8 cellular contexts compared by ENCODE assay signal in genomic region chr1:36369061-36369470, GRCh38. TPM values are rescaled to one million over a fixed set of nuclear protein-coding genes. Genes with fewer than 3 reads are reported as not detected.
A peak's percentile ranks its signal among the peaks of the same experiment; 100 is the strongest.
DNase-seq lines count a peak whose midpoint lies in the region; ATAC-seq and TF ChIP-seq lines count a peak whose summit lies in the region.

No MANE protein-coding gene starts in this region.

- H3K4me3 ChIP-seq in HFF-Myc (replicated peaks; ENCODE audit: low read depth, low read length): no peak overlapping the region

- no peak for DNase-seq in HFF-Myc (ENCODE audit: extremely low read depth, low read depth)
- DNase-seq in NCI-H69 (lab: John Stamatoyannopoulos, UW): peak; percentile 68
- DNase-seq in activated CD4-positive, alpha-beta T cell treated with anti-CD3 and anti-CD28 coated beads, Interleukin-2, amount 50 U/mL, for 4 hours: peak; percentile 80 to 86
- DNase-seq in dedifferentiated amniotic fluid mesenchymal stem cell (ENCODE audit: extremely low spot score): peak; percentile 67
- DNase-seq in lung microvascular endothelial cell (ENCODE audit: low read depth in 2 of 2): peak; percentile 71 to 83
- DNase-seq in stimulated activated CD8-positive, alpha-beta memory T cell treated with anti-CD3 and anti-CD28 coated beads, Interleukin-2, amount 100 ng/mL, for 1 hour (ENCODE audit: low read depth in 2 of 2): peak; percentile 71 to 75

- no peak overlapping the region for H3K27ac ChIP-seq in C4-2B

- no peak for ATAC-seq in HG02884 (IDR thresholded peaks at IDR 0.05; ENCODE audit: unreplicated experiment)

- TF ChIP-seq CTCF in C4-2B (conservative IDR thresholded peaks at IDR 0.05) (peak; percentile 95), HFF-Myc (IDR thresholded peaks at IDR 0.05; ENCODE audit: low read depth, low read length, missing control alignments) (peak; percentile 90)

RNA-seq across cellular contexts. Expression of gene STK40, which starts 16.7 kb away (rescaled TPM):
- 11.3 and 21.6 TPM in 2 replicates for total RNA-seq in lung microvascular endothelial cell

RNA-seq across cellular contexts. Expression of gene LSM10, which starts 28.6 kb away (rescaled TPM):
- total RNA-seq in lung microvascular endothelial cell: 8.1 and 9.9 TPM in 2 replicates

RNA-seq across cellular contexts. Expression of gene EVA1B, which starts 45.6 kb away (rescaled TPM):
- total RNA-seq in lung microvascular endothelial cell: 96.3 and 109 TPM in 2 replicates
